25 cellular contexts compared by ENCODE assay signal in genomic region chr3:178948546-178948945, GRCh38.
"Had no signal": no experiment of that assay in that cellular context is flagged by ENCODE, and none has a peak within 500 bp of the region (broad histone marks: within the 10 kb centered on the region; RNA-seq: fewer than 3 reads in every experiment).

No MANE protein-coding gene starts in this region.

- H3K27ac Mint-ChIP-seq: immature natural killer cell; memory B cell; naive thymus-derived CD4-positive, alpha-beta T cell; natural killer cell treated with Interleukin-12 subunit alpha and Interleukin-12 subunit beta and Interleukin-15 and Interleukin-18, amount 100 ng/mL, for 72 hours; progenitor cell of endocrine pancreas; stimulated activated naive B cell treated with anti-CD40 and anti-IgM and Interleukin-4, amounts not matched to agents 10 μg/mL and 1 μg/mL and 100 μg/mL, for 72 hours had no signal

- ATAC-seq: mucosa of descending colon; naive thymus-derived CD4-positive, alpha-beta T cell; natural killer cell treated with Interleukin-12 subunit alpha and Interleukin-12 subunit beta and Interleukin-15 and Interleukin-18, amount 100 ng/mL, for 72 hours; right lobe of liver; stimulated activated naive B cell treated with anti-CD40 and anti-IgM and Interleukin-4, amounts not matched to agents 10 μg/mL and 1 μg/mL and 100 μg/mL, for 72 hours; stimulated activated naive CD8-positive, alpha-beta T cell treated with anti-CD3 and anti-CD28 coated beads, Interleukin-15, Interleukin-2, amounts not matched to agents 100 U/mL and 50 U/mL, for 24 hours had no signal

- H3K4me2 ChIP-seq: smooth muscle cell had no signal

- H3K9me3 ChIP-seq: mucosa of descending colon, ovary, right lobe of liver, testis, thyroid gland, transverse colon, upper lobe of left lung, vagina had no signal

- H3K4me3 Mint-ChIP-seq: immature natural killer cell; memory B cell; naive thymus-derived CD4-positive, alpha-beta T cell; natural killer cell treated with Interleukin-12 subunit alpha and Interleukin-12 subunit beta and Interleukin-15 and Interleukin-18, amount 100 ng/mL, for 72 hours; stimulated activated naive B cell treated with anti-CD40 and anti-IgM and Interleukin-4, amounts not matched to agents 10 μg/mL and 1 μg/mL and 100 μg/mL, for 72 hours had no signal

- H3K36me3 ChIP-seq: ovary, right atrium auricular region, right lobe of liver, stomach, thyroid gland, transverse colon, upper lobe of left lung, vagina had no signal

- DNase-seq: hypothalamus; immature natural killer cell; left ventricle myocardium inferior; midbrain; mucosa of descending colon; naive thymus-derived CD4-positive, alpha-beta T cell; ovary; right lobe of liver; stimulated activated CD4-positive, alpha-beta T cell treated with anti-CD3 and anti-CD28 coated beads, Interleukin-1b, Interleukin-23, amount 100 ng/mL, for 48 hours; stimulated activated CD4-positive, alpha-beta T cell treated with anti-CD3 and anti-CD28 coated beads, Interleukin-2, amount 100 ng/mL, for 48 hours; stimulated activated naive B cell treated with anti-CD40 and anti-IgM and Interleukin-4, amounts not matched to agents 10 μg/mL and 1 μg/mL and 100 μg/mL, for 72 hours; stimulated activated naive CD8-positive, alpha-beta T cell treated with anti-CD3 and anti-CD28 coated beads, Interleukin-15, Interleukin-2, amounts not matched to agents 100 U/mL and 50 U/mL, for 24 hours; stomach; testis; thyroid gland; transverse colon; upper lobe of left lung had no signal

- H3K4me1 Mint-ChIP-seq: immature natural killer cell; memory B cell; naive thymus-derived CD4-positive, alpha-beta T cell; stimulated activated naive B cell treated with anti-CD40 and anti-IgM and Interleukin-4, amounts not matched to agents 10 μg/mL and 1 μg/mL and 100 μg/mL, for 72 hours had no signal

- H3K27me3 ChIP-seq: ovary, right atrium auricular region, right lobe of liver, stomach, testis, thyroid gland, transverse colon, upper lobe of left lung, vagina had no signal

- FAIRE-seq: islet of Langerhans had no signal

- H3K4me1 ChIP-seq: left ventricle myocardium inferior, right atrium auricular region, right lobe of liver, stomach, testis, thyroid gland, transverse colon, upper lobe of left lung, vagina had no signal

- H3K27me3 Mint-ChIP-seq: natural killer cell treated with Interleukin-12 subunit alpha and Interleukin-12 subunit beta and Interleukin-15 and Interleukin-18, amount 100 ng/mL, for 72 hours; progenitor cell of endocrine pancreas had no signal

- H3K4me3 ChIP-seq: left ventricle myocardium inferior, lung, mucosa of descending colon, ovary, right atrium auricular region, right lobe of liver, smooth muscle cell, stomach, testis, thyroid gland, transverse colon, upper lobe of left lung, vagina had no signal

- H3K27ac ChIP-seq: left ventricle myocardium inferior, ovary, right atrium auricular region, right lobe of liver, stomach, testis, thyroid gland, transverse colon, upper lobe of left lung, vagina had no signal
